1 cellular context compared by ENCODE assay signal in genomic region chr6:16591681-16592549, GRCh38.
TF ChIP-seq lines count a peak whose summit lies in the region.

No MANE protein-coding gene starts in this region.

TF ChIP-seq in GM12878, 131 proteins besides CTCF, POLR2A, EP300 and RAD21 (continued from another document and continues in another):
- TF ChIP-seq ZBTB11 (CRISPR knock-in tag; IDR thresholded peaks at IDR 0.05), result no peak
- no peak for TF ChIP-seq HSF1 (IDR thresholded peaks at IDR 0.05; ENCODE audit: low read depth, low read length)
- no peak for TF ChIP-seq USF1 (IDR thresholded peaks at IDR 0.05; ENCODE audit: borderline replicate concordance, extremely low read length, insufficient read depth, low read depth, low read length)
- no peak for TF ChIP-seq RBBP5 (conservative IDR thresholded peaks at IDR 0.05)
- TF ChIP-seq CHD2 (IDR thresholded peaks at IDR 0.05; ENCODE audit: borderline replicate concordance, low read depth, low read length), result peak; percentile 54; the same call in 1 of the 2 replicates
- TF ChIP-seq EGR1 (IDR thresholded peaks at IDR 0.05; ENCODE audit: borderline replicate concordance in 1 of 2, low read depth in 2 of 2, low read length in 2 of 2), result no peak
- TF ChIP-seq RFX5 (IDR thresholded peaks at IDR 0.05; ENCODE audit: low read depth, low read length), result no peak
- peak; percentile 62; the same call in 1 of the 2 replicates for TF ChIP-seq CREB1 (IDR thresholded peaks at IDR 0.05; ENCODE audit: low read depth)
- TF ChIP-seq WRNIP1 (IDR thresholded peaks at IDR 0.05; ENCODE audit: borderline replicate concordance, low read depth, low read length), result no peak
- 0 out of 2 replicates have a peak, but pooled peaks have one; percentile 21 for TF ChIP-seq NR2C1 (IDR thresholded peaks at IDR 0.05)
- TF ChIP-seq NFYA (IDR thresholded peaks at IDR 0.05; ENCODE audit: borderline replicate concordance, low read depth, low read length), result no peak
- TF ChIP-seq NRF1 (conservative IDR thresholded peaks at IDR 0.05; ENCODE audit: low read depth, low read length), result no peak
- peak; percentile 74 for TF ChIP-seq NR2F1 (conservative IDR thresholded peaks at IDR 0.05)
- TF ChIP-seq SKIL (IDR thresholded peaks at IDR 0.05; ENCODE audit: low read depth, poor library complexity, severe bottlenecking), result peak; percentile 95
- TF ChIP-seq IKZF2 (IDR thresholded peaks at IDR 0.05), result peak; percentile 89 to 94
- peak; percentile 95 for TF ChIP-seq CUX1 (IDR thresholded peaks at IDR 0.05; ENCODE audit: insufficient replicate concordance, low read depth, low read length)
- no peak for TF ChIP-seq MAX (IDR thresholded peaks at IDR 0.05; ENCODE audit: low read depth, low read length)
- peak; percentile 58 for TF ChIP-seq BACH1 (IDR thresholded peaks at IDR 0.05; ENCODE audit: borderline replicate concordance)
- TF ChIP-seq ZBED1 (IDR thresholded peaks at IDR 0.05; ENCODE audit: borderline replicate concordance), result peak; percentile 84
- no peak for TF ChIP-seq PAX8 (IDR thresholded peaks at IDR 0.05)
- peak; percentile 72 for TF ChIP-seq JUNB (IDR thresholded peaks at IDR 0.05)
- no peak for TF ChIP-seq NR2C2 (IDR thresholded peaks at IDR 0.05; ENCODE audit: borderline replicate concordance, control insufficient read depth, insufficient read length, low read depth)
- TF ChIP-seq CREM (IDR thresholded peaks at IDR 0.05; ENCODE audit: low read depth), result peak; percentile 74
- TF ChIP-seq MEF2A (IDR thresholded peaks at IDR 0.05; ENCODE audit: insufficient read depth, low read depth, low read length), result peak; percentile 88
- TF ChIP-seq MXI1 (IDR thresholded peaks at IDR 0.05; ENCODE audit: low read depth, low read length), result 0 out of 2 replicates have a peak, but pooled peaks have one; percentile 64
- TF ChIP-seq TCF3 (IDR thresholded peaks at IDR 0.05; ENCODE audit: borderline replicate concordance, insufficient read depth, low read depth, low read length), result no peak
- TF ChIP-seq BCL3 (IDR thresholded peaks at IDR 0.05; ENCODE audit: borderline replicate concordance, insufficient read depth, low read depth, low read length, poor library complexity, severe bottlenecking), result peak; percentile 73
- no peak for TF ChIP-seq E4F1 (IDR thresholded peaks at IDR 0.05; ENCODE audit: borderline replicate concordance, partially characterized antibody)
- TF ChIP-seq SP1 (IDR thresholded peaks at IDR 0.05; ENCODE audit: low read depth, low read length), result no peak
- peak; percentile 7; the same call in 1 of the 2 replicates for TF ChIP-seq SMC3 (IDR thresholded peaks at IDR 0.05; ENCODE audit: borderline replicate concordance, low read length)
- TF ChIP-seq TCF12 (IDR thresholded peaks at IDR 0.05; ENCODE audit: low read depth, low read length), result peak; percentile 59; the same call in 1 of the 2 replicates
- peak; percentile 79 for TF ChIP-seq ZNF24 (IDR thresholded peaks at IDR 0.05)
- peak; percentile 87 for TF ChIP-seq ATF7 (IDR thresholded peaks at IDR 0.05; ENCODE audit: low read depth)
- peak; percentile 98 for TF ChIP-seq NFIC (IDR thresholded peaks at IDR 0.05; ENCODE audit: low read depth, low read length)
- TF ChIP-seq NFXL1 (IDR thresholded peaks at IDR 0.05; ENCODE audit: borderline replicate concordance), result no peak
- no peak for TF ChIP-seq SMAD5 (IDR thresholded peaks at IDR 0.05; ENCODE audit: low read depth)
- no peak for TF ChIP-seq ZBTB33 (IDR thresholded peaks at IDR 0.05)
- peak; percentile 51; the same call in 1 of the 2 replicates for TF ChIP-seq PML (IDR thresholded peaks at IDR 0.05; ENCODE audit: low read length)
